17 cellular contexts compared by ENCODE assay signal in the genomic region with DNA sequence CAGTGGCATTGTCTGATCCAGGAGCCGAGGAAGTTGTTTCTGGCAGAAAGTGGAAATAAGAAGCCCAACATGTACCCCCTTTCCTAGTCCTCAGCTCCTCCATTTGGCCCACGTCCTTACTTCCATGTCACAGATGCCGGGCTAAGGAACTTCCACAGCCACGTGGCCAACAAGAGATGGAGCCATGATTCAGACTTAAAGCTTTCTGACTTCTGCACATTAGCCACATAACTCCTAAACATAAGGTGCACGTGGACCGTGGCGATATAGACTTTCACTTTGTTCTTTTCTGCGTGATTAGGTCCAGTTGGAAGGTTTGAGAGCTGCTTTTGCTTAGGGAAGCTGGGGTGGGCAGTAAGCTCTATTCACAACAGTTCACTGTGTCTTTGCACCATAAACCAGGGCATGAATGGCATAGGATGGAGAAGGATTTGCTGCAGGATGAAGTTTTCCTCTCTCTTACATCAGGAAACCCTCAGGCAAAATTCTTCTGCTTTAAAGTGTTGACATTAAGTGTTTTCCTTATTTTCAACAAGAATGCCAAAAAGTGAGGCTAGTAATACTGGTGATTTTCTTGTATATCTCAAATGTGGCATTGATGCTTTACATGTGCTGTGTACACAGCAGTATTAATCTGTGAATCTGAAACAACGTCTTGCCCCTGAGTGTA.
DNase-seq lines count a peak whose midpoint lies in the region; ATAC-seq and TF ChIP-seq lines count a peak whose summit lies in the region.
"Had no signal": no experiment of that assay in that cellular context is flagged by ENCODE, and none has a peak within 500 bp of the region (broad histone marks: within the 10 kb centered on the region; RNA-seq: fewer than 3 reads in every experiment).

No MANE protein-coding gene starts in this region.

- no peaks in the 10 kb centered on the region for H3K27me3 ChIP-seq in skeletal muscle tissue (ENCODE audit: control insufficient read depth in 3 of 3, insufficient read depth in 3 of 3, low read length in 3 of 3)
- H3K27me3 ChIP-seq: pancreas, SJSA1 had no signal

- no peak for TF ChIP-seq CTCF in RWPE1 (conservative IDR thresholded peaks at IDR 0.05; ENCODE audit: low read depth)
- no peak for TF ChIP-seq CTCF in glutamatergic neuron (IDR thresholded peaks at IDR 0.05; ENCODE audit: partially characterized antibody, unreplicated experiment)

- H3K36me3 ChIP-seq in skeletal muscle tissue (ENCODE audit: control insufficient read depth in 3 of 3, insufficient read depth in 3 of 3, low read length in 3 of 3): peaks cover 3 to 18% (median 11%) of the 10 kb centered on the region in 3 donors
- H3K36me3 ChIP-seq: pancreas, WERI-Rb-1 had no signal

- intact Hi-C loops in activated CD4-positive, alpha-beta T cell treated with anti-CD3 and anti-CD28 coated beads for 36 hours (cut with DNase I, micrococcal nuclease): no loop called here

- CTCF ChIA-PET in activated CD4-positive, alpha-beta T cell treated with anti-CD3 and anti-CD28 coated beads for 36 hours (lab: Charles Lee): interaction anchor here (1.2 to 1.4 kb wide), 3 partner anchors 8 to 156 kb away, joined by 3 to 8 read pairs (median 5); no protein-coding TSS in a partner anchor
- CTCF ChIA-PET in RWPE1 (lab: Yijun Ruan, JAX): interaction anchor here (0.9 kb wide), 1 partner anchor 16 kb away, joined by 3 read pairs; no protein-coding TSS in a partner anchor

- no peak overlapping the region for H3K4me3 Mint-ChIP-seq in activated CD4-positive, alpha-beta T cell treated with anti-CD3 and anti-CD28 coated beads for 36 hours
- H3K4me3 Mint-ChIP-seq in glutamatergic neuron (ENCODE audit: unreplicated experiment): no peak overlapping the region
- H3K4me3 Mint-ChIP-seq: dendritic cell treated with granulocyte-macrophage colony-stimulating factor and Interleukin-4, amounts not matched to agents 40 ng/mL and 50 ng/mL, for 4 days had no signal

- ATAC-seq in activated CD4-positive, alpha-beta T cell treated with anti-CD3 and anti-CD28 coated beads for 36 hours: no peak
- ATAC-seq in HG02870 (IDR thresholded peaks at IDR 0.05; ENCODE audit: unreplicated experiment): no peak
- ATAC-seq: pancreas had no signal

- no peak for DNase-seq in activated CD4-positive, alpha-beta T cell treated with anti-CD3 and anti-CD28 coated beads for 36 hours
- no peak for DNase-seq in activated CD4-positive, alpha-beta T cell treated with anti-CD3 and anti-CD28 coated beads, Interleukin-2, amount 50 U/mL, for 4 hours
- DNase-seq in RWPE1 (ENCODE audit: low spot score) (no peak), glutamatergic neuron (no peak), NCI-H2171 (lab: John Stamatoyannopoulos, UW) (no peak), medulla oblongata (ENCODE audit: extremely low spot score) (no peak)
- DNase-seq: 8988T, amniotic stem cell, C1 segment of cervical spinal cord, NCI-H1436, pancreas, WERI-Rb-1 had no signal

- H3K27ac ChIP-seq in RWPE1: peak overlapping the region; percentile 7
- H3K27ac ChIP-seq in skeletal muscle tissue (ENCODE audit: low read depth, low read length): peak overlapping the region; percentile 88
- H3K27ac ChIP-seq: KMS-11, SJSA1, WERI-Rb-1 had no signal

- H3K4me1 Mint-ChIP-seq in activated CD4-positive, alpha-beta T cell treated with anti-CD3 and anti-CD28 coated beads for 36 hours: peaks cover 43% of the 10 kb centered on the region
- peaks cover 42% of the 10 kb centered on the region for H3K4me1 Mint-ChIP-seq in glutamatergic neuron (ENCODE audit: low read depth, unreplicated experiment)

- no peaks in the 10 kb centered on the region for H3K27me3 Mint-ChIP-seq in activated CD4-positive, alpha-beta T cell treated with anti-CD3 and anti-CD28 coated beads for 36 hours
- H3K27me3 Mint-ChIP-seq in glutamatergic neuron (ENCODE audit: unreplicated experiment): peaks cover 3% of the 10 kb centered on the region
- H3K27me3 Mint-ChIP-seq: dendritic cell treated with granulocyte-macrophage colony-stimulating factor and Interleukin-4, amounts not matched to agents 40 ng/mL and 50 ng/mL, for 4 days had no signal

- H3K27ac Mint-ChIP-seq in activated CD4-positive, alpha-beta T cell treated with anti-CD3 and anti-CD28 coated beads for 36 hours: peak overlapping the region; percentile 69
- peak overlapping the region; percentile 25 for H3K27ac Mint-ChIP-seq in glutamatergic neuron (ENCODE audit: unreplicated experiment)
- H3K27ac Mint-ChIP-seq: dendritic cell treated with granulocyte-macrophage colony-stimulating factor and Interleukin-4, amounts not matched to agents 40 ng/mL and 50 ng/mL, for 4 days had no signal

- no peaks in the 10 kb centered on the region for H3K9me3 ChIP-seq in skeletal muscle tissue (ENCODE audit: control insufficient read depth in 3 of 3, low read length in 3 of 3)
- H3K9me3 ChIP-seq: pancreas, SJSA1 had no signal

- POLR2A ChIA-PET in activated CD4-positive, alpha-beta T cell treated with anti-CD3 and anti-CD28 coated beads for 36 hours (lab: Charles Lee): no interaction called here
- POLR2A ChIA-PET in RWPE1 (lab: Yijun Ruan, JAX; ENCODE audit: low non-redundant PET): no interaction called here

- peaks cover 66 to 77% (median 73%) of the 10 kb centered on the region in 3 donors for H3K4me1 ChIP-seq in skeletal muscle tissue (ENCODE audit: control insufficient read depth in 3 of 3, insufficient read depth in 3 of 3, low read length in 3 of 3)

- H3K9me3 Mint-ChIP-seq in activated CD4-positive, alpha-beta T cell treated with anti-CD3 and anti-CD28 coated beads for 36 hours (ENCODE audit: low read depth): no peaks in the 10 kb centered on the region
- H3K9me3 Mint-ChIP-seq in glutamatergic neuron (ENCODE audit: unreplicated experiment): peaks cover 2% of the 10 kb centered on the region
- H3K9me3 Mint-ChIP-seq: dendritic cell treated with granulocyte-macrophage colony-stimulating factor and Interleukin-4, amounts not matched to agents 40 ng/mL and 50 ng/mL, for 4 days had no signal

- H3K9ac ChIP-seq in skeletal muscle tissue (ENCODE audit: low read depth in 1 of 3, low read length in 3 of 3): peak overlapping the region in 1 of 3 donors; percentile 34
- H3K9ac ChIP-seq: KMS-11 had no signal

- peaks cover 35% of the 10 kb centered on the region for H3K36me3 Mint-ChIP-seq in activated CD4-positive, alpha-beta T cell treated with anti-CD3 and anti-CD28 coated beads for 36 hours (ENCODE audit: low read depth)
- H3K36me3 Mint-ChIP-seq in glutamatergic neuron (ENCODE audit: unreplicated experiment): peaks cover 5% of the 10 kb centered on the region

- no peak overlapping the region for H3K4me3 ChIP-seq in skeletal muscle tissue (ENCODE audit: low read length in 3 of 3)
- H3K4me3 ChIP-seq: pancreas, SJSA1 had no signal
